In the genomic region with DNA sequence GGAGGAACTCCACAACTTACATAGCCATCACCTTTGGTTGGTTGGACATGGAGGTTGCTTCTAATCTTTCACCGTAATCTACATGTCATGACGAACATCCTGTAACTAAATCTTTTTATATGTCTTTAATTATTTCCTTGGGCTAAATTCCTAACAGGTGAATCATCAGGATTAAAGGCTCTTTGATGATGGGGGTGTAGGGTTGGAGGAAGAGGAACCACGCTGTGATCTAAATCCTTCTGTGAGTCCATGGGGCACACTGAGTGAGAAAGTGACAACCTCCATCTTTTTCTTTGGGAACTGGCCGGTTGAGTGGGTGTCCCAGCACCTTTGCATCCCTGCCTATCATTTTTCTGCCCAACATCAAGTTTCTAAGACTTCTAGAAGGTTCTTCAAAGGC, we compare ENCODE assay signal across 13 cellular contexts. TPM values are rescaled to one million over a fixed set of nuclear protein-coding genes. Genes with fewer than 3 reads are reported as not detected.
A peak's percentile ranks its signal among the peaks of the same experiment; 100 is the strongest.
DNase-seq lines count a peak whose midpoint lies in the region; ATAC-seq and TF ChIP-seq lines count a peak whose summit lies in the region.
"Had no signal": no experiment of that assay in that cellular context is flagged by ENCODE, and none has a peak within 500 bp of the region (broad histone marks: within the 10 kb centered on the region; RNA-seq: fewer than 3 reads in every experiment).

No MANE protein-coding gene starts in this region.

- no peak for ATAC-seq in SK-N-SH treated with all-trans-retinoic acid at 6 μM for 48 hours
- no peak for ATAC-seq in HG03196 (IDR thresholded peaks at IDR 0.05; ENCODE audit: unreplicated experiment)
- no peak for ATAC-seq in heart right ventricle
- ATAC-seq: T-cell had no signal

- TF ChIP-seq EP300 in SK-N-SH (IDR thresholded peaks at IDR 0.05; ENCODE audit: borderline replicate concordance in 1 of 2, low read depth in 1 of 2, low read length in 1 of 2): no peak

- no peak overlapping the region for H3K4me3 ChIP-seq in SK-N-SH (ENCODE audit: low read depth in 2 of 2, low read length in 1 of 2)
- no peak overlapping the region for H3K4me3 ChIP-seq in vagina
- no peak overlapping the region for H3K4me3 ChIP-seq in heart right ventricle

- H3K27me3 ChIP-seq in SK-N-SH (ENCODE audit: insufficient read depth) (no peaks in the 10 kb centered on the region), vagina (no peaks in the 10 kb centered on the region), heart right ventricle (peaks cover 0 to 48% (median 23%) of the 10 kb centered on the region in 7 donors)

- TF ChIP-seq RAD21 in SK-N-SH (IDR thresholded peaks at IDR 0.05; ENCODE audit: low read length): no peak

- peaks cover 3 to 24% of the 10 kb centered on the region in 2 experiments; a peak in 3 of 4 replicates for H3K4me1 ChIP-seq in SK-N-SH (ENCODE audit: control insufficient read depth in 1 of 2, insufficient read depth in 2 of 2, low read depth in 1 of 2, low read length in 1 of 2)
- H3K4me1 ChIP-seq in vagina: peaks cover 66% of the 10 kb centered on the region
- H3K4me1 ChIP-seq in heart right ventricle: peaks cover 0 to 24% (median 11%) of the 10 kb centered on the region in 9 donors

- DNase-seq in SK-N-SH: no peak
- peak; percentile 64 for DNase-seq in astrocyte of the hippocampus (ENCODE audit: low read depth, low spot score)
- peak; percentile 52 for DNase-seq in glomerular endothelial cell (ENCODE audit: extremely low read depth, low read depth, low spot score)
- DNase-seq in vagina (ENCODE audit: extremely low spot score in 2 of 2): no peak
- no peak for DNase-seq in stimulated activated CD4-positive, alpha-beta T cell treated with anti-CD3 and anti-CD28 coated beads, Interleukin-2, amount 100 ng/mL, for 24 hours
- no peak for DNase-seq in heart right ventricle
- DNase-seq: activated naive CD4-positive, alpha-beta T cell treated with anti-CD3 and anti-CD28 coated beads, Interleukin-2, amount 50 U/mL, for 16 hours; DMS79 treated with DMSO at 0.1 percent for 48 hours; NCI-H1417; NCI-H774; T-cell had no signal

- H3K9me3 ChIP-seq in SK-N-SH: no peaks in the 10 kb centered on the region
- no peaks in the 10 kb centered on the region for H3K9me3 ChIP-seq in vagina
- H3K9me3 ChIP-seq in heart right ventricle: no peaks in the 10 kb centered on the region

- H4K20me1 ChIP-seq in SK-N-SH (ENCODE audit: insufficient read depth): no peaks in the 10 kb centered on the region

- TF ChIP-seq CTCF in SK-N-SH (IDR thresholded peaks at IDR 0.05) (no peak), vagina (IDR thresholded peaks at IDR 0.05) (no peak), heart right ventricle (IDR thresholded peaks at IDR 0.05) (no peak)

- WGBS in SK-N-SH (ENCODE audit: low lambda C conversion rate): 39% methylated on average over 4 of the region's 4 CpGs
- WGBS in heart right ventricle, 2 donors: 71 to 80% methylated on average over 4 of the region's 4 CpGs

- H3K9ac ChIP-seq in SK-N-SH: no peak overlapping the region

- H3K79me2 ChIP-seq in SK-N-SH (ENCODE audit: insufficient read depth): no peaks in the 10 kb centered on the region

- intact Hi-C loops in vagina (cut with DNase I) (loop anchor here (10.0 kb wide), 1 partner anchor 233 kb away; no protein-coding TSS in a partner anchor), heart right ventricle (cut with DNase I) (no loop called here)

- CTCF ChIA-PET in SK-N-SH (lab: Yijun Ruan, JAX): no interaction called here

- peak overlapping the region; percentile 13; the same call in 1 of the 2 replicates for H2AFZ ChIP-seq in SK-N-SH (ENCODE audit: low read depth)

- 0 out of 2 replicates have a peak overlapping the region, but pooled peaks have one; percentile 11 for H3K4me2 ChIP-seq in SK-N-SH

- H3K36me3 ChIP-seq in SK-N-SH (replicated peaks in 1 of 2; ENCODE audit: control insufficient read depth in 1 of 2, insufficient read depth in 2 of 2, low read length in 1 of 2): no peaks in the 10 kb centered on the region
- no peaks in the 10 kb centered on the region for H3K36me3 ChIP-seq in vagina
- no peaks in the 10 kb centered on the region for H3K36me3 ChIP-seq in heart right ventricle

- POLR2A ChIA-PET in SK-N-SH (lab: Yijun Ruan, JAX): no interaction called here

- H3K27ac ChIP-seq in SK-N-SH (ENCODE audit: low read depth in 2 of 2, low read length in 1 of 2) (peak overlapping the region in 1 of 2 experiments; percentile 97; a peak in 2 of 4 replicates), vagina (peak overlapping the region; percentile 49), heart right ventricle (no peak overlapping the region)

- H3F3A ChIP-seq in SK-N-SH (replicated peaks; ENCODE audit: insufficient read depth): peaks cover 21% of the 10 kb centered on the region

- TF ChIP-seq POLR2A in vagina (IDR thresholded peaks at IDR 0.05): no peak

- H3K9me2 ChIP-seq in SK-N-SH: no peaks in the 10 kb centered on the region

TF ChIP-seq in SK-N-SH, 30 proteins besides CTCF, POLR2A, EP300 and RAD21:
- TF ChIP-seq, protein P1, sequence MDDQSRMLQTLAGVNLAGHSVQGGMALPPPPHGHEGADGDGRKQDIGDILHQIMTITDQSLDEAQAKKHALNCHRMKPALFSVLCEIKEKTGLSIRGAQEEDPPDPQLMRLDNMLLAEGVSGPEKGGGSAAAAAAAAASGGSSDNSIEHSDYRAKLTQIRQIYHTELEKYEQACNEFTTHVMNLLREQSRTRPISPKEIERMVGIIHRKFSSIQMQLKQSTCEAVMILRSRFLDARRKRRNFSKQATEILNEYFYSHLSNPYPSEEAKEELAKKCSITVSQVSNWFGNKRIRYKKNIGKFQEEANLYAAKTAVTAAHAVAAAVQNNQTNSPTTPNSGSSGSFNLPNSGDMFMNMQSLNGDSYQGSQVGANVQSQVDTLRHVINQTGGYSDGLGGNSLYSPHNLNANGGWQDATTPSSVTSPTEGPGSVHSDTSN (IDR thresholded peaks at IDR 0.05): peak; percentile 14; the same call in 1 of the 2 replicates
- TF ChIP-seq NFIC (IDR thresholded peaks at IDR 0.05; ENCODE audit: borderline replicate concordance): 0 out of 2 replicates have a peak, but pooled peaks have one; percentile 11
- TF ChIP-seq TCF12 (IDR thresholded peaks at IDR 0.05): peak; percentile 66
- peak; percentile 10; the same call in 1 of the 2 replicates for TF ChIP-seq YY1 (IDR thresholded peaks at IDR 0.05; ENCODE audit: low read depth)
- TF ChIP-seq, protein P2, sequence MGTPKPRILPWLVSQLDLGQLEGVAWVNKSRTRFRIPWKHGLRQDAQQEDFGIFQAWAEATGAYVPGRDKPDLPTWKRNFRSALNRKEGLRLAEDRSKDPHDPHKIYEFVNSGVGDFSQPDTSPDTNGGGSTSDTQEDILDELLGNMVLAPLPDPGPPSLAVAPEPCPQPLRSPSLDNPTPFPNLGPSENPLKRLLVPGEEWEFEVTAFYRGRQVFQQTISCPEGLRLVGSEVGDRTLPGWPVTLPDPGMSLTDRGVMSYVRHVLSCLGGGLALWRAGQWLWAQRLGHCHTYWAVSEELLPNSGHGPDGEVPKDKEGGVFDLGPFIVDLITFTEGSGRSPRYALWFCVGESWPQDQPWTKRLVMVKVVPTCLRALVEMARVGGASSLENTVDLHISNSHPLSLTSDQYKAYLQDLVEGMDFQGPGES (IDR thresholded peaks at IDR 0.05; ENCODE audit: low read depth, low read length): no peak
- peak; percentile 30; the same call in 1 of the 2 replicates for TF ChIP-seq FOSL2 (IDR thresholded peaks at IDR 0.05; ENCODE audit: borderline replicate concordance, low read depth)
- TF ChIP-seq JUND (IDR thresholded peaks at IDR 0.05): peak; percentile 81
- TF ChIP-seq MXI1 (IDR thresholded peaks at IDR 0.05; ENCODE audit: low read depth, low read length): no peak
- TF ChIP-seq TEAD4 (IDR thresholded peaks at IDR 0.05; ENCODE audit: borderline replicate concordance, insufficient read depth): peak; percentile 55; the same call in 1 of the 2 replicates

TF ChIP-seq in SK-N-SH treated with all-trans-retinoic acid at 6 μM for 48 hours, 23 proteins besides CTCF, POLR2A, EP300 and RAD21 (continues in another document):
- TF ChIP-seq SNAI2 (CRISPR knock-in tag; IDR thresholded peaks at IDR 0.05) (no peak), ZFP30 (CRISPR knock-in tag; IDR thresholded peaks at IDR 0.05) (no peak)
- TF ChIP-seq, protein P3, sequence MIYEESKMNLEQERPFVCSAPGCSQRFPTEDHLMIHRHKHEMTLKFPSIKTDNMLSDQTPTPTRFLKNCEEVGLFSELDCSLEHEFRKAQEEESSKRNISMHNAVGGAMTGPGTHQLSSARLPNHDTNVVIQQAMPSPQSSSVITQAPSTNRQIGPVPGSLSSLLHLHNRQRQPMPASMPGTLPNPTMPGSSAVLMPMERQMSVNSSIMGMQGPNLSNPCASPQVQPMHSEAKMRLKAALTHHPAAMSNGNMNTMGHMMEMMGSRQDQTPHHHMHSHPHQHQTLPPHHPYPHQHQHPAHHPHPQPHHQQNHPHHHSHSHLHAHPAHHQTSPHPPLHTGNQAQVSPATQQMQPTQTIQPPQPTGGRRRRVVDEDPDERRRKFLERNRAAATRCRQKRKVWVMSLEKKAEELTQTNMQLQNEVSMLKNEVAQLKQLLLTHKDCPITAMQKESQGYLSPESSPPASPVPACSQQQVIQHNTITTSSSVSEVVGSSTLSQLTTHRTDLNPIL (CRISPR knock-in tag; IDR thresholded peaks at IDR 0.05; ENCODE audit: low read depth): no peak
- TF ChIP-seq, protein P4, sequence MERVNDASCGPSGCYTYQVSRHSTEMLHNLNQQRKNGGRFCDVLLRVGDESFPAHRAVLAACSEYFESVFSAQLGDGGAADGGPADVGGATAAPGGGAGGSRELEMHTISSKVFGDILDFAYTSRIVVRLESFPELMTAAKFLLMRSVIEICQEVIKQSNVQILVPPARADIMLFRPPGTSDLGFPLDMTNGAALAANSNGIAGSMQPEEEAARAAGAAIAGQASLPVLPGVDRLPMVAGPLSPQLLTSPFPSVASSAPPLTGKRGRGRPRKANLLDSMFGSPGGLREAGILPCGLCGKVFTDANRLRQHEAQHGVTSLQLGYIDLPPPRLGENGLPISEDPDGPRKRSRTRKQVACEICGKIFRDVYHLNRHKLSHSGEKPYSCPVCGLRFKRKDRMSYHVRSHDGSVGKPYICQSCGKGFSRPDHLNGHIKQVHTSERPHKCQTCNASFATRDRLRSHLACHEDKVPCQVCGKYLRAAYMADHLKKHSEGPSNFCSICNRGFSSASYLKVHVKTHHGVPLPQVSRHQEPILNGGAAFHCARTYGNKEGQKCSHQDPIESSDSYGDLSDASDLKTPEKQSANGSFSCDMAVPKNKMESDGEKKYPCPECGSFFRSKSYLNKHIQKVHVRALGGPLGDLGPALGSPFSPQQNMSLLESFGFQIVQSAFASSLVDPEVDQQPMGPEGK (CRISPR knock-in tag; IDR thresholded peaks at IDR 0.05; ENCODE audit: borderline replicate concordance): no peak

RNA-seq across cellular contexts. Expression of a gene that starts 31.1 kb away (rescaled TPM):
- polyA plus RNA-seq in SK-N-SH (2012; rRNA removed): 0.76 and 0.81 TPM in 2 replicates
- polyA plus RNA-seq in SK-N-SH (2012; cell fraction: cytosol; rRNA removed): 1.4 and 3.6 TPM in 2 replicates
- 3.6 and 4.3 TPM in 2 replicates for polyA plus RNA-seq in SK-N-SH (2012; cell fraction: nucleus; rRNA removed)
- 0.78 and 0.82 TPM in 2 replicates for total RNA-seq in glomerular endothelial cell
- total RNA-seq in vagina: not detected
- 1 to 10 TPM in 9 of 10 donors, under 1 TPM in 1; 0.82 to 4.1 (median 2.2) TPM for total RNA-seq in heart right ventricle
- polyA plus RNA-seq in heart right ventricle: 1 to 10 TPM in 1 of 2 donors, under 1 TPM in 1; 0.59 to 4.6 TPM

Comparison
In these comparisons a context has a peak if more than half of its experiments do, and no peak if none do; other contexts are left out.
1. DNase-seq: peak in astrocyte of the hippocampus (single experiment) and glomerular endothelial cell (single experiment); none in SK-N-SH (single experiment), vagina (0 of 2), stimulated activated CD4-positive, alpha-beta T cell treated with anti-CD3 and anti-CD28 coated beads, Interleukin-2, amount 100 ng/mL, for 24 hours (0 of 2) and heart right ventricle (0 of 2).